31 cellular contexts compared by ENCODE assay signal in the genomic region with DNA sequence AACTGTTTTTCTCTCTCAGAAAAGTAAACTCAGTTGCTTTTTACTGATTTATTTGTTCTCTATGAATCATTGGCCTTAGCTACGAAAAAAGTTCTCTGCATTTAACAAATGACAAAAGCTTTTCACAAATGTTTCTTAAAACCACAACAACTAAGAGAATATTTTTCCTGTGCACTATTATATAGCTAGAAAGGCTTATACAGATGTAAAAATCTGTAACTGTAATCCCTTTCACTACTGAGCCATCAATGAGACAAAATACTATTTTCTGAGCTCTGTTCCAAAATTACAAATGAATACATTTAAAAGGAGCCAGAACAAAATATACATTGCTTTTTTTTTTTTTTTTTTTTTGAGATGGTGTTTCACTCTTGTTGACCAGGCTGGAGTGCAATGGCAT. TPM values are rescaled to one million over a fixed set of nuclear protein-coding genes. Genes with fewer than 3 reads are reported as not detected.
"Had no signal": no experiment of that assay in that cellular context is flagged by ENCODE, and none has a peak within 500 bp of the region (broad histone marks: within the 10 kb centered on the region; RNA-seq: fewer than 3 reads in every experiment).

No MANE protein-coding gene starts in this region.

- H3K27ac ChIP-seq: neutrophil, pancreas, prostate gland, right lobe of liver, sigmoid colon, skin epidermis, spleen, suprapubic skin, testis, tibial artery, transverse colon, upper lobe of right lung, uterus had no signal

- H3K4me1 ChIP-seq: pancreas, prostate gland, right lobe of liver, sigmoid colon, spleen, suprapubic skin, testis, tibial artery, transverse colon, upper lobe of right lung, uterus had no signal

- H3K9me3 Mint-ChIP-seq: naive thymus-derived CD8-positive, alpha-beta T cell; natural killer cell treated with Interleukin-12 subunit alpha and Interleukin-12 subunit beta and Interleukin-15 and Interleukin-18, amount 100 ng/mL, for 72 hours; nephron progenitor cell; neural crest cell; stimulated activated memory B cell treated with anti-CD40 and anti-IgM and Interleukin-4, amounts not matched to agents 10 μg/mL and 1 μg/mL and 100 μg/mL, for 72 hours; stimulated activated naive CD8-positive, alpha-beta T cell treated with anti-CD3 and anti-CD28 coated beads, Interleukin-15, amount 100 ng/mL, for 72 hours; type B pancreatic cell had no signal

- H3K9me3 ChIP-seq: neutrophil, pancreas, prostate gland, right lobe of liver, sigmoid colon, spleen, suprapubic skin, testis, tibial artery, transverse colon, upper lobe of right lung, uterus had no signal

- H3K36me3 ChIP-seq: neutrophil, pancreas, prostate gland, right lobe of liver, sigmoid colon, spleen, suprapubic skin, tibial artery, transverse colon, uterus had no signal

- FAIRE-seq: pancreas had no signal

- H3K4me3 Mint-ChIP-seq: naive thymus-derived CD8-positive, alpha-beta T cell; natural killer cell treated with Interleukin-12 subunit alpha and Interleukin-12 subunit beta and Interleukin-15 and Interleukin-18, amount 100 ng/mL, for 72 hours; nephron progenitor cell; neural crest cell; stimulated activated memory B cell treated with anti-CD40 and anti-IgM and Interleukin-4, amounts not matched to agents 10 μg/mL and 1 μg/mL and 100 μg/mL, for 72 hours; stimulated activated naive CD8-positive, alpha-beta T cell treated with anti-CD3 and anti-CD28 coated beads, Interleukin-15, amount 100 ng/mL, for 72 hours; type B pancreatic cell had no signal

- H3K4me1 Mint-ChIP-seq: naive thymus-derived CD8-positive, alpha-beta T cell; stimulated activated memory B cell treated with anti-CD40 and anti-IgM and Interleukin-4, amounts not matched to agents 10 μg/mL and 1 μg/mL and 100 μg/mL, for 72 hours; stimulated activated naive CD8-positive, alpha-beta T cell treated with anti-CD3 and anti-CD28 coated beads, Interleukin-15, amount 100 ng/mL, for 72 hours had no signal

- ATAC-seq: naive thymus-derived CD8-positive, alpha-beta T cell; natural killer cell treated with Interleukin-12 subunit alpha and Interleukin-12 subunit beta and Interleukin-15 and Interleukin-18, amount 100 ng/mL, for 72 hours; pancreas; right cardiac atrium; right lobe of liver; stimulated activated memory B cell treated with anti-CD40 and anti-IgM and Interleukin-4, amounts not matched to agents 10 μg/mL and 1 μg/mL and 100 μg/mL, for 72 hours; stimulated activated naive CD8-positive, alpha-beta T cell treated with anti-CD3 and anti-CD28 coated beads, Interleukin-15, amount 100 ng/mL, for 72 hours; stimulated activated naive CD8-positive, alpha-beta T cell treated with anti-CD3 and anti-CD28 coated beads, Interleukin-15, Interleukin-2, amounts not matched to agents 100 U/mL and 50 U/mL, for 24 hours; upper lobe of right lung had no signal

- H3K4me3 ChIP-seq: pancreas, prostate gland, right lobe of liver, sigmoid colon, skin epidermis, smooth muscle cell, spleen, suprapubic skin, testis, tibial artery, transverse colon, upper lobe of right lung, uterus had no signal

- H3K27ac Mint-ChIP-seq: naive thymus-derived CD8-positive, alpha-beta T cell; natural killer cell treated with Interleukin-12 subunit alpha and Interleukin-12 subunit beta and Interleukin-15 and Interleukin-18, amount 100 ng/mL, for 72 hours; stimulated activated memory B cell treated with anti-CD40 and anti-IgM and Interleukin-4, amounts not matched to agents 10 μg/mL and 1 μg/mL and 100 μg/mL, for 72 hours; stimulated activated naive CD8-positive, alpha-beta T cell treated with anti-CD3 and anti-CD28 coated beads, Interleukin-15, amount 100 ng/mL, for 72 hours; type B pancreatic cell had no signal

- H3K27me3 Mint-ChIP-seq: stimulated activated memory B cell treated with anti-CD40 and anti-IgM and Interleukin-4, amounts not matched to agents 10 μg/mL and 1 μg/mL and 100 μg/mL, for 72 hours; stimulated activated naive CD8-positive, alpha-beta T cell treated with anti-CD3 and anti-CD28 coated beads, Interleukin-15, amount 100 ng/mL, for 72 hours; type B pancreatic cell had no signal

- H3K4me2 ChIP-seq: smooth muscle cell had no signal

- H3K27me3 ChIP-seq: neutrophil, pancreas, right lobe of liver, sigmoid colon, spleen, suprapubic skin, testis, tibial artery, transverse colon, upper lobe of right lung, uterus had no signal

- H3K36me3 Mint-ChIP-seq: naive thymus-derived CD8-positive, alpha-beta T cell; natural killer cell treated with Interleukin-12 subunit alpha and Interleukin-12 subunit beta and Interleukin-15 and Interleukin-18, amount 100 ng/mL, for 72 hours; stimulated activated memory B cell treated with anti-CD40 and anti-IgM and Interleukin-4, amounts not matched to agents 10 μg/mL and 1 μg/mL and 100 μg/mL, for 72 hours had no signal

- DNase-seq: naive thymus-derived CD8-positive, alpha-beta T cell; nephron progenitor cell; nucleus accumbens; pancreas; right cardiac atrium; right lobe of liver; sigmoid colon; spleen; stimulated activated CD4-positive, alpha-beta T cell treated with anti-CD3 and anti-CD28 coated beads, Interleukin-12 subunit alpha, Interleukin-12 subunit beta, amount 100 ng/mL, for 4 hours; stimulated activated CD4-positive, alpha-beta T cell treated with anti-CD3 and anti-CD28 coated beads, Interleukin-1b, Interleukin-23, amount 100 ng/mL, for 48 hours; stimulated activated CD4-positive, alpha-beta T cell treated with anti-CD3 and anti-CD28 coated beads, Interleukin-4, amount 100 ng/mL, for 1 hour; stimulated activated CD4-positive, alpha-beta T cell treated with anti-CD3 and anti-CD28 coated beads, Interleukin-4, amount 100 ng/mL, for 4 hours; stimulated activated CD8-positive, alpha-beta memory T cell treated with anti-CD3 and anti-CD28 coated beads, Interleukin-4, amount 100 ng/mL, for 48 hours; stimulated activated naive CD4-positive, alpha-beta T cell; stimulated activated naive CD8-positive, alpha-beta T cell treated with anti-CD3 and anti-CD28 coated beads, Interleukin-15, amount 100 ng/mL, for 72 hours; stimulated activated naive CD8-positive, alpha-beta T cell treated with anti-CD3 and anti-CD28 coated beads, Interleukin-15, Interleukin-2, amounts not matched to agents 100 U/mL and 50 U/mL, for 24 hours; substantia nigra; testis; tibial artery; transverse colon; upper lobe of right lung; uterus had no signal

RNA-seq across cellular contexts. Expression of a gene that starts 45.6 kb away (rescaled TPM):
- total RNA-seq: naive thymus-derived CD8-positive, alpha-beta T cell; natural killer cell treated with Interleukin-12 subunit alpha and Interleukin-12 subunit beta and Interleukin-15 and Interleukin-18, amount 100 ng/mL, for 72 hours had no signal
- polyA plus RNA-seq: naive thymus-derived CD8-positive, alpha-beta T cell had no signal
